8 cellular contexts compared by ENCODE assay signal in genomic region chr11:124415356-124415923, GRCh38. TPM values are rescaled to one million over a fixed set of nuclear protein-coding genes. Genes with fewer than 3 reads are reported as not detected.
A peak's percentile ranks its signal among the peaks of the same experiment; 100 is the strongest.
DNase-seq lines count a peak whose midpoint lies in the region; ATAC-seq and TF ChIP-seq lines count a peak whose summit lies in the region.

No MANE protein-coding gene starts in this region.

- TF ChIP-seq CTCF in CD8-positive, alpha-beta T cell (IDR thresholded peaks at IDR 0.05), result peak; percentile 83
- TF ChIP-seq CTCF in HEK293 (tag by site-specific recombination; IDR thresholded peaks at IDR 0.05) (no peak), psoas muscle (IDR thresholded peaks at IDR 0.05) (peak; percentile 61)

- CTCF ChIA-PET in CD8-positive, alpha-beta T cell (lab: Charles Lee), result interaction anchor here (0.9 to 1.4 kb wide), 3 partner anchors 9 to 421 kb away, joined by 3 to 5 read pairs (median 4); partner anchors contain the start of gene OR8B4
- CTCF ChIA-PET in HEK293 (lab: Yijun Ruan, JAX), result interaction anchor here (0.6 to 6.8 kb wide), 24 partner anchors 8 to 388 kb away, joined by 3 to 33 read pairs (median 3); no protein-coding TSS in a partner anchor

- no peaks in the 10 kb centered on the region for H3K9me3 ChIP-seq in CD8-positive, alpha-beta T cell (ENCODE audit: low read length)
- H3K9me3 ChIP-seq in HEK293 (ENCODE audit: control insufficient read depth, insufficient read depth, low read depth, low read length) (no peaks in the 10 kb centered on the region), psoas muscle (no peaks in the 10 kb centered on the region)

- ATAC-seq in CD8-positive, alpha-beta T cell, result no peak
- ATAC-seq in psoas muscle (no peak), GM18861 (IDR thresholded peaks at IDR 0.05; ENCODE audit: unreplicated experiment) (no peak), HG03520 (IDR thresholded peaks at IDR 0.05; ENCODE audit: unreplicated experiment) (no peak), GM19328 (IDR thresholded peaks at IDR 0.05; ENCODE audit: unreplicated experiment) (no peak)

- WGBS in psoas muscle, 3 donors, result 15 to 17% (median 17%) methylated on average over 5 of the region's 5 CpGs

- H3K4me3 ChIP-seq in CD8-positive, alpha-beta T cell (ENCODE audit: low read depth, low read length), result no peak overlapping the region
- H3K4me3 ChIP-seq in HEK293 (ENCODE audit: low read depth, low read length) (no peak overlapping the region), psoas muscle (no peak overlapping the region)

- H3K9me3 Mint-ChIP-seq in CD8-positive, alpha-beta T cell, result no peaks in the 10 kb centered on the region

- no peaks in the 10 kb centered on the region for H3K36me3 Mint-ChIP-seq in CD8-positive, alpha-beta T cell

- H3K4me3 Mint-ChIP-seq in CD8-positive, alpha-beta T cell, result no peak overlapping the region

- peaks cover 8% of the 10 kb centered on the region for H3K27me3 Mint-ChIP-seq in CD8-positive, alpha-beta T cell (ENCODE audit: low read depth)

- H3K27ac Mint-ChIP-seq in CD8-positive, alpha-beta T cell, result no peak overlapping the region

- no peaks in the 10 kb centered on the region for H3K36me3 ChIP-seq in CD8-positive, alpha-beta T cell (ENCODE audit: insufficient read depth, low read length)
- H3K36me3 ChIP-seq in HEK293 (ENCODE audit: control insufficient read depth in 2 of 2, insufficient read depth in 1 of 2, low read length in 2 of 2) (no peaks in the 10 kb centered on the region), psoas muscle (ENCODE audit: insufficient read depth in 1 of 2, low read depth in 1 of 2) (no peaks in the 10 kb centered on the region)

- no peak for TF ChIP-seq POLR2A in erythroblast (IDR thresholded peaks at IDR 0.05; ENCODE audit: low read length)

- intact Hi-C loops in CD8-positive, alpha-beta T cell (cut with DNase I, micrococcal nuclease), result loop anchor here (1.0 to 5.0 kb wide), 4 partner anchors 171 to 727 kb away; no protein-coding TSS in a partner anchor
- intact Hi-C loops in psoas muscle (cut with DNase I), result loop anchor here (1.0 to 5.0 kb wide), 2 partner anchors 167 to 171 kb away; no protein-coding TSS in a partner anchor

- H3K4me1 ChIP-seq in CD8-positive, alpha-beta T cell (ENCODE audit: insufficient read depth, low read length), result no peaks in the 10 kb centered on the region
- no peaks in the 10 kb centered on the region for H3K4me1 ChIP-seq in HEK293 (ENCODE audit: control insufficient read depth, insufficient read depth, low read length)
- H3K4me1 ChIP-seq in psoas muscle, result no peaks in the 10 kb centered on the region

- H3K4me1 Mint-ChIP-seq in CD8-positive, alpha-beta T cell (ENCODE audit: low read depth), result no peaks in the 10 kb centered on the region

- DNase-seq in CD8-positive, alpha-beta T cell, result no peak
- peak; percentile 91 for DNase-seq in OCI-M1 (lab: John Stamatoyannopoulos, UW)
- DNase-seq in erythroblast (lab: John Stamatoyannopoulos, UW), result peak; percentile 57 to 68
- no peak for DNase-seq in psoas muscle

- POLR2A ChIA-PET in CD8-positive, alpha-beta T cell (lab: Charles Lee), result no interaction called here
- POLR2A ChIA-PET in HEK293 (lab: Yijun Ruan, JAX), result no interaction called here

- H3K27ac ChIP-seq in CD8-positive, alpha-beta T cell (ENCODE audit: low read depth, low read length), result no peak overlapping the region
- H3K27ac ChIP-seq in HEK293 (ENCODE audit: extremely low read depth, low read depth, low read length) (no peak overlapping the region), psoas muscle (no peak overlapping the region)

- H3K27me3 ChIP-seq in CD8-positive, alpha-beta T cell (ENCODE audit: insufficient read depth, low read length), result peaks cover 6% of the 10 kb centered on the region
- H3K27me3 ChIP-seq in psoas muscle (ENCODE audit: insufficient read depth in 3 of 3, low read length in 2 of 3), result no peaks in the 10 kb centered on the region

TF ChIP-seq in HEK293, 187 proteins besides CTCF, POLR2A, EP300 and RAD21:
- TF ChIP-seq ZSCAN4 (tag by site-specific recombination; IDR thresholded peaks at IDR 0.05) (no peak), ZNF654 (tag by site-specific recombination; IDR thresholded peaks at IDR 0.05; ENCODE audit: low read depth) (peak; percentile 44), ZNF362 (tag by site-specific recombination; IDR thresholded peaks at IDR 0.05) (peak; percentile 80)

RNA-seq across cellular contexts. Expression of gene OR8B4, which starts 9.2 kb away (rescaled TPM):
- total RNA-seq in CD8-positive, alpha-beta T cell, result not detected
- not detected for total RNA-seq in psoas muscle
- polyA plus RNA-seq in psoas muscle, result not detected

RNA-seq across cellular contexts. Expression of gene OR8B3, which starts 16.6 kb away (rescaled TPM):
- not detected for total RNA-seq in CD8-positive, alpha-beta T cell
- not detected for total RNA-seq in psoas muscle
- polyA plus RNA-seq in psoas muscle, result not detected

RNA-seq across cellular contexts. Expression of gene OR8B8, which starts 30.1 kb away (rescaled TPM):
- not detected for total RNA-seq in CD8-positive, alpha-beta T cell
- total RNA-seq in psoas muscle, result not detected
- polyA plus RNA-seq in psoas muscle, result not detected

RNA-seq across cellular contexts. Expression of gene OR8B2, which starts 31.1 kb away (rescaled TPM):
- total RNA-seq in CD8-positive, alpha-beta T cell, result not detected
- total RNA-seq in psoas muscle, result not detected
- polyA plus RNA-seq in psoas muscle, result not detected

Comparison
In these comparisons a context has a peak if more than half of its experiments do, and no peak if none do; other contexts are left out.
1. DNase-seq: peak in OCI-M1 (single experiment) and erythroblast (2 of 2); none in CD8-positive, alpha-beta T cell (0 of 7) and psoas muscle (0 of 2).